In the genomic region with DNA sequence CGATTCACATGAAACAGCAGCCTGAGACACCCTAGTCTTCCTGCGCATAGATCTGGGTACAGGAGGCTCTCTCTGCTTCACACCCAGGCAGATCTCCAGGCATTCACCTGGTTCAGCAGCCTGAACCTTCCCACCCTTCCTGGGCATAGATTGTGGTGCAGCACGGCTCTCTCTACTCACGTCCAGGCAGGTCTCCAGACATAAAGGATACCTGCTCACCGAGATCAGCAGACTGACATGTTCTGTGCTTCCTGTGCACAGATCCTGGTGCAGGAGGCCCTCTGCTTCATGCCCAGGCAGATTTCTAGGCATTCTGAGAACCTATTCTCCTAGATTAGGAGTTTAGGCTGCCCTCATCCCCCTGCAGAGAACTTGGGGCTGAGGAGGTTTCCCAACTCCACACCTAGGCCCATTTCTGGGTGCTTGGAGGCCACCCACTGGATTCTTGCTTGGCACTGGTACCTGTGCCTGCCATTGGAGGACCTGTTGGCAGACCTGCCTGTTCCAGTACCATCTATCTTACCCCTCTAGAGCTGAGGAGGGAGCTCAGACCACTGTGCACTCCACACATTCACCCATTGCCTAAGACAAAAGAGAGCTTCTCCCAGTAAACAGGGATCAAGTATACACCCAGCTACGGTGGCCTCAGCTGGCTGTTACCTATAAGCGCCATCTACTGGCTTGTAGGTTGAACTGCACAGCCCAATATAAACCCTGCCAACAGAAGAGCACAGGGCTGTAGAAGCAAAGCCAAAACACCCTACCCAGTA, we compare ENCODE assay signal across 8 cellular contexts. TPM values are rescaled to one million over a fixed set of nuclear protein-coding genes. Genes with fewer than 3 reads are reported as not detected.
DNase-seq lines count a peak whose midpoint lies in the region; ATAC-seq and TF ChIP-seq lines count a peak whose summit lies in the region.

No MANE protein-coding gene starts in this region.

- H3K4me3 Mint-ChIP-seq in chondrocyte (ENCODE audit: unreplicated experiment) (no peak overlapping the region), progenitor cell of endocrine pancreas (ENCODE audit: low read depth) (no peak overlapping the region)

- no peaks in the 10 kb centered on the region for H3K36me3 ChIP-seq in gastrocnemius medialis
- H3K36me3 ChIP-seq in tibial artery = peaks cover 0 to 8% (median 5%) of the 10 kb centered on the region in 3 donors

- peak; percentile 72 for DNase-seq in ACHN
- DNase-seq in GM12864 (ENCODE audit: low read depth) = no peak
- peak; percentile 30 for DNase-seq in HEK293T (ENCODE audit: extremely low spot score)
- DNase-seq in chondrocyte (ENCODE audit: low spot score) = no peak
- DNase-seq in progenitor cell of endocrine pancreas (ENCODE audit: low spot score, unreplicated experiment) = no peak
- no peak for DNase-seq in gastrocnemius medialis
- no peak for DNase-seq in tibial artery

- peaks cover 54% of the 10 kb centered on the region for H3K9me3 Mint-ChIP-seq in chondrocyte (ENCODE audit: low read depth)
- peaks cover 44% of the 10 kb centered on the region for H3K9me3 Mint-ChIP-seq in progenitor cell of endocrine pancreas (ENCODE audit: low read depth)

- TF ChIP-seq CTCF in GM12864 (IDR thresholded peaks at IDR 0.05; ENCODE audit: low read depth, low read length, missing control alignments) = peak; percentile 86
- TF ChIP-seq CTCF in LNCAP (IDR thresholded peaks at IDR 0.05) = peak; percentile 83
- peak; percentile 64 for TF ChIP-seq CTCF in chondrocyte (IDR thresholded peaks at IDR 0.05)
- TF ChIP-seq CTCF in progenitor cell of endocrine pancreas (IDR thresholded peaks at IDR 0.05; ENCODE audit: unreplicated experiment) = peak; percentile 47
- no peak for TF ChIP-seq CTCF in gastrocnemius medialis (IDR thresholded peaks at IDR 0.05 in 4 of 5, conservative IDR thresholded peaks at IDR 0.05 in 1 of 5)
- TF ChIP-seq CTCF in tibial artery (IDR thresholded peaks at IDR 0.05) = peak in 1 of 2 experiments; percentile 8

- no peaks in the 10 kb centered on the region for H3K9me3 ChIP-seq in gastrocnemius medialis
- peaks cover 0 to 28% (median 3%) of the 10 kb centered on the region in 3 donors for H3K9me3 ChIP-seq in tibial artery

- POLR2A ChIA-PET in HEK293T (lab: Yijun Ruan, JAX) = no interaction called here

- no peaks in the 10 kb centered on the region for H3K27me3 ChIP-seq in gastrocnemius medialis
- no peaks in the 10 kb centered on the region for H3K27me3 ChIP-seq in tibial artery

- H3K36me3 Mint-ChIP-seq in chondrocyte (ENCODE audit: low read depth) (peaks cover 2% of the 10 kb centered on the region), progenitor cell of endocrine pancreas (ENCODE audit: insufficient read depth) (peaks cover 7% of the 10 kb centered on the region)

- ATAC-seq in gastrocnemius medialis = no peak

- intact Hi-C loops in gastrocnemius medialis (cut with DNase I; ENCODE audit: low total_unique reads) (no loop called here), tibial artery (cut with DNase I; ENCODE audit: low total_unique reads) (no loop called here)

- H3K4me3 ChIP-seq in GM12864 (ENCODE audit: low read depth, low read length) = no peak overlapping the region
- H3K4me3 ChIP-seq in gastrocnemius medialis = no peak overlapping the region
- no peak overlapping the region for H3K4me3 ChIP-seq in tibial artery

- in situ Hi-C loops in ACHN (cut with HindIII; ENCODE audit: low pct_ligation_motif_present, low pct_unique_long_range_greater_than_20kb, low sequenced_read_pairs) = no loop called here
- in situ Hi-C loops in gastrocnemius medialis (cut with MboI; ENCODE audit: low sequenced_read_pairs in 4 of 4) = no loop called here

- H3K27ac ChIP-seq in gastrocnemius medialis (no peak overlapping the region), tibial artery (no peak overlapping the region)

- no peak overlapping the region for H3K27ac Mint-ChIP-seq in chondrocyte (ENCODE audit: unreplicated experiment)
- no peak overlapping the region for H3K27ac Mint-ChIP-seq in progenitor cell of endocrine pancreas

- no peaks in the 10 kb centered on the region for H3K4me1 ChIP-seq in gastrocnemius medialis
- no peaks in the 10 kb centered on the region for H3K4me1 ChIP-seq in tibial artery

- no peak for TF ChIP-seq POLR2A in gastrocnemius medialis (IDR thresholded peaks at IDR 0.05)

- H3K4me1 Mint-ChIP-seq in chondrocyte (ENCODE audit: low read depth) = no peaks in the 10 kb centered on the region
- no peaks in the 10 kb centered on the region for H3K4me1 Mint-ChIP-seq in progenitor cell of endocrine pancreas (ENCODE audit: low read depth)

- CTCF ChIA-PET in HEK293T (lab: Yijun Ruan, JAX) = interaction anchor here (0.6 kb wide), 1 partner anchor 231 kb away, joined by 3 read pairs; no protein-coding TSS in a partner anchor

- H3K27me3 Mint-ChIP-seq in chondrocyte (ENCODE audit: low read depth) (peaks cover 2% of the 10 kb centered on the region), progenitor cell of endocrine pancreas (no peaks in the 10 kb centered on the region)

TF ChIP-seq in HEK293T, 16 proteins besides CTCF, POLR2A, EP300 and RAD21:
- no peak for TF ChIP-seq SUZ12 (IDR thresholded peaks at IDR 0.05)
- no peak for TF ChIP-seq PKNOX1 (IDR thresholded peaks at IDR 0.05)
- no peak for TF ChIP-seq CTBP1 (IDR thresholded peaks at IDR 0.05; ENCODE audit: borderline replicate concordance)
- no peak for TF ChIP-seq ARNT (IDR thresholded peaks at IDR 0.05)
- TF ChIP-seq ELF4 (IDR thresholded peaks at IDR 0.05) = no peak
- TF ChIP-seq NFRKB (IDR thresholded peaks at IDR 0.05) = no peak
- TF ChIP-seq BHLHE40 (IDR thresholded peaks at IDR 0.05; ENCODE audit: borderline replicate concordance) = no peak
- TF ChIP-seq TARDBP (IDR thresholded peaks at IDR 0.05) = no peak
- TF ChIP-seq L3MBTL2 (conservative IDR thresholded peaks at IDR 0.05) = no peak
- TF ChIP-seq ZNF384 (IDR thresholded peaks at IDR 0.05) = no peak
- TF ChIP-seq HDGF (IDR thresholded peaks at IDR 0.05; ENCODE audit: borderline replicate concordance) = no peak
- no peak for TF ChIP-seq FOXM1 (IDR thresholded peaks at IDR 0.05; ENCODE audit: borderline replicate concordance)
- no peak for TF ChIP-seq FOXA1 (IDR thresholded peaks at IDR 0.05)
- TF ChIP-seq FOXK2 (IDR thresholded peaks at IDR 0.05) = no peak

RNA-seq across cellular contexts. Expression of gene GARIN6, which starts 28.0 kb away (rescaled TPM):
- not detected in 3 replicates for total RNA-seq in chondrocyte
- not detected in 2 replicates for total RNA-seq in progenitor cell of endocrine pancreas
- not detected for total RNA-seq in gastrocnemius medialis

Comparison
In these comparisons a context has a peak if more than half of its experiments do, and no peak if none do; other contexts are left out.
1. DNase-seq: peak in ACHN (single experiment) and HEK293T (single experiment); none in GM12864 (single experiment), chondrocyte (single experiment), progenitor cell of endocrine pancreas (single experiment), gastrocnemius medialis (0 of 2) and tibial artery (0 of 2).
2. CTCF ChIP-seq: peak in GM12864 (single experiment), LNCAP (single experiment), chondrocyte (single experiment) and progenitor cell of endocrine pancreas (single experiment); none in gastrocnemius medialis (0 of 5).